1 cellular context compared by ENCODE assay signal in genomic region chr17:14144513-14144912, GRCh38.
TF ChIP-seq lines count a peak whose summit lies in the region.

No MANE protein-coding gene starts in this region.

TF ChIP-seq in A549, 52 proteins besides CTCF, POLR2A, EP300 and RAD21 (continued from another document):
- TF ChIP-seq, protein P1, sequence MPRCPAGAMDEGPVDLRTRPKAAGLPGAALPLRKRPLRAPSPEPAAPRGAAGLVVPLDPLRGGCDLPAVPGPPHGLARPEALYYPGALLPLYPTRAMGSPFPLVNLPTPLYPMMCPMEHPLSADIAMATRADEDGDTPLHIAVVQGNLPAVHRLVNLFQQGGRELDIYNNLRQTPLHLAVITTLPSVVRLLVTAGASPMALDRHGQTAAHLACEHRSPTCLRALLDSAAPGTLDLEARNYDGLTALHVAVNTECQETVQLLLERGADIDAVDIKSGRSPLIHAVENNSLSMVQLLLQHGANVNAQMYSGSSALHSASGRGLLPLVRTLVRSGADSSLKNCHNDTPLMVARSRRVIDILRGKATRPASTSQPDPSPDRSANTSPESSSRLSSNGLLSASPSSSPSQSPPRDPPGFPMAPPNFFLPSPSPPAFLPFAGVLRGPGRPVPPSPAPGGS (IDR thresholded peaks at IDR 0.05): no peak
- TF ChIP-seq RNF2 (IDR thresholded peaks at IDR 0.05; ENCODE audit: borderline replicate concordance, low read depth) (no peak), TP53 (CRISPR knock-in tag; IDR thresholded peaks at IDR 0.05) (no peak), MAFK (IDR thresholded peaks at IDR 0.05; ENCODE audit: partially characterized antibody) (no peak), ELK1 (IDR thresholded peaks at IDR 0.05; ENCODE audit: low read depth, low read length) (no peak)
